Comparison of ENCODE assay signal across 22 cellular contexts in genomic region chr20:4216866-4217265, GRCh38. TPM values are rescaled to one million over a fixed set of nuclear protein-coding genes. Genes with fewer than 3 reads are reported as not detected.
"Had no signal": no experiment of that assay in that cellular context is flagged by ENCODE, and none has a peak within 500 bp of the region (broad histone marks: within the 10 kb centered on the region; RNA-seq: fewer than 3 reads in every experiment).

No MANE protein-coding gene starts in this region.

- H3K36me3 ChIP-seq: gastroesophageal sphincter, heart right ventricle, lower lobe of right lung, transverse colon had no signal

- H3K4me3 ChIP-seq: gastroesophageal sphincter, heart right ventricle, lower lobe of right lung, transverse colon had no signal

- DNase-seq: activated CD4-positive, alpha-beta T cell treated with anti-CD3 and anti-CD28 coated beads, Interleukin-2, amount 50 U/mL, for 1 hour; activated CD8-positive, alpha-beta memory T cell treated with anti-CD3 and anti-CD28 coated beads, Interleukin-2, amount 50 U/mL, for 4 hours; activated effector memory CD4-positive, alpha-beta T cell treated with Interleukin-2 at 50 U/mL for 16 hours; activated naive CD4-positive, alpha-beta T cell treated with anti-CD3 and anti-CD28 coated beads, Interleukin-2, amount 10 ng/mL, durations not matched to agents 7 days and 5 days; activated naive CD8-positive, alpha-beta T cell treated with anti-CD3 and anti-CD28 coated beads, Interleukin-2, amount 50 U/mL, for 24 hours; activated T-cell treated with anti-CD3 and anti-CD28 coated beads, Interleukin-2, amount 50 U/mL, for 48 hours; aorta; cerebellar nuclear complex; effector CD8-positive, alpha-beta T cell; immature natural killer cell; kidney glomerular epithelial cell; lower lobe of right lung; natural killer cell; nucleus accumbens; stimulated activated CD4-positive, alpha-beta T cell treated with anti-CD3 and anti-CD28 coated beads, Interleukin-15, amount 100 ng/mL, for 24 hours; stimulated activated CD4-positive, alpha-beta T cell treated with anti-CD3 and anti-CD28 coated beads, Interleukin-2, amount 100 ng/mL, for 48 hours; T-helper 1 cell; T-helper 9 cell had no signal

- H3K27ac ChIP-seq: gastroesophageal sphincter, lower lobe of right lung had no signal

- ATAC-seq: activated naive CD8-positive, alpha-beta T cell treated with anti-CD3 and anti-CD28 coated beads, Interleukin-2, amount 50 U/mL, for 24 hours; gastroesophageal sphincter; natural killer cell had no signal

- H3K9me3 ChIP-seq: gastroesophageal sphincter, heart right ventricle, lower lobe of right lung, transverse colon had no signal

RNA-seq across cellular contexts. Expression of gene ADRA1D, which starts 32.2 kb away (rescaled TPM):
- total RNA-seq: esophagus mucosa, natural killer cell had no signal
- polyA plus RNA-seq: immature natural killer cell had no signal
